1 cellular context compared by ENCODE assay signal in the genomic region with DNA sequence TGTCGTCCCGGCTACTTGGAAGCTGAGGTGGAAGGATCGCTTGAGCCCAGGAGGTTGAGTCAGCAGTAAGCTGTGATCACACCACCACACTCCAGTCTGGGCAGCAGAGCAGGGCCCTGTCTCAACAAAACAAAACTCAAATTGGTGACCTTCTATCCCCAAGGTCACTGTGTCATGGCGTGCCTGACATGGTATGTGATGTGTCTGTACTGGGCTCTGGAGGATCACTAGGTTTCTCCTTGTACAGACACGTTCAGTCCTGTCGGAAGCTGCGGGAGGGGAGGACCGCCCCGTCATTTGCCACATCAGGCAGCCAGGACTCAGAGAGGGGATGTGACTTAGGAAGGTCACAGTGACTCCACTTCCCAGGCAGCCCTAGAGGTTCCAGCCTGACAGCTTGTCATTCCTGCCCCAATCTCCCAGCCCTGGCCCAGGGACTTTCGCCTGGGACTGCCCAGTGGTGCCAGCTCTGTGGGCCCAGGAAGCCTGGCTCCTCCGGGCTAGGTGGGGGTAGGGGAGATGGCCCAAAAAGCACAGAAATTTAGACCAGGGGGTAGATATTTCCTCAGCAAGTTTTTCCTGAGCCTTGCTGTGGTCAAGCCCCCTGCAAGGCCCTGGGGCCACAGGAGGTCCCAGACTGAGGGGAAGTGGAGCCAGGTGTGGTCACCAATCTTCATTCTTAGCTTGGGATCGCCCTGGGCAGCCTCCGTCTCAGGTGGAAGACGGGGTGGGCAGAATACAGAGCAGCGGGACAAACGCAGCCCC.
TF ChIP-seq lines count a peak whose summit lies in the region.

No MANE protein-coding gene starts in this region.

TF ChIP-seq in endothelial cell of umbilical vein, 7 proteins besides CTCF, POLR2A, EP300 and RAD21:
- TF ChIP-seq FOS (IDR thresholded peaks at IDR 0.05; ENCODE audit: borderline replicate concordance, insufficient read depth, low read length), result peak; percentile 40
- TF ChIP-seq MAX (IDR thresholded peaks at IDR 0.05; ENCODE audit: insufficient read depth, insufficient read length), result no peak
- peak; percentile 26 for TF ChIP-seq POLR2AphosphoS5 (IDR thresholded peaks at IDR 0.05; ENCODE audit: insufficient read depth, low read depth, low read length)
- TF ChIP-seq GATA2 (IDR thresholded peaks at IDR 0.05; ENCODE audit: insufficient read depth, insufficient read length, low read depth, low read length), result no peak
- no peak for TF ChIP-seq JUN (IDR thresholded peaks at IDR 0.05; ENCODE audit: borderline replicate concordance, insufficient read depth, insufficient read length, low read depth)
- TF ChIP-seq MYC (IDR thresholded peaks at IDR 0.05; ENCODE audit: low read depth, low read length), result no peak
TF ChIP-seq in endothelial cell of umbilical vein: peak in this region for 2.
